1 cellular context compared by ENCODE assay signal in genomic region chr16:22198547-22199293, GRCh38.
TF ChIP-seq lines count a peak whose summit lies in the region.

No MANE protein-coding gene starts in this region.

TF ChIP-seq in K562, 482 proteins besides CTCF, POLR2A, EP300 and RAD21:
- TF ChIP-seq PTBP1 (IDR thresholded peaks at IDR 0.05; ENCODE audit: low read depth, low read length) (no peak), FOXK1 (CRISPR knock-in tag; IDR thresholded peaks at IDR 0.05; ENCODE audit: borderline replicate concordance) (no peak), YBX1 (IDR thresholded peaks at IDR 0.05) (no peak), ZNF217 (CRISPR knock-in tag; IDR thresholded peaks at IDR 0.05) (no peak), ZNF408 (CRISPR knock-in tag; IDR thresholded peaks at IDR 0.05; ENCODE audit: low read depth) (no peak), SRF (CRISPR knock-in tag; IDR thresholded peaks at IDR 0.05) (no peak), NFIX (CRISPR knock-in tag; IDR thresholded peaks at IDR 0.05; ENCODE audit: low read depth) (no peak), DEAF1 (CRISPR knock-in tag; IDR thresholded peaks at IDR 0.05) (no peak), KDM4B (IDR thresholded peaks at IDR 0.05; ENCODE audit: borderline replicate concordance in 2 of 2, low read depth in 1 of 2) (no peak), ZNF318 (IDR thresholded peaks at IDR 0.05; ENCODE audit: borderline replicate concordance in 1 of 2, low read depth in 1 of 2) (no peak), RCOR1 (IDR thresholded peaks at IDR 0.05; ENCODE audit: borderline replicate concordance in 1 of 2, low read depth in 2 of 2, low read length in 2 of 2) (no peak), PTTG1 (tag; IDR thresholded peaks at IDR 0.05; ENCODE audit: low read depth) (no peak), KLF16 (IDR thresholded peaks at IDR 0.05) (no peak)
